In genomic region chr1:5254975-5255374, GRCh38 we compare ENCODE assay signal across 35 cellular contexts.
"Had no signal": no experiment of that assay in that cellular context is flagged by ENCODE, and none has a peak within 500 bp of the region (broad histone marks: within the 10 kb centered on the region; RNA-seq: fewer than 3 reads in every experiment).

No MANE protein-coding gene starts in this region.

- H3K4me3 ChIP-seq: ascending aorta, breast epithelium, cardiac muscle cell, colonic mucosa, dorsolateral prefrontal cortex, esophagus squamous epithelium, gastroesophageal sphincter had no signal

- H3K36me3 ChIP-seq: ascending aorta, breast epithelium, cardiac muscle cell, colonic mucosa, esophagus squamous epithelium, gastroesophageal sphincter, WERI-Rb-1 had no signal

- H3K9me3 ChIP-seq: colonic mucosa had no signal

- H3K27ac Mint-ChIP-seq: activated B cell treated with CpG ODN at 0.5 μM for 24 hours; activated CD8-positive, alpha-beta memory T cell treated with anti-CD3 and anti-CD28 coated beads, Interleukin-2, amount 10 ng/mL, durations not matched to agents 7 days and 5 days; activated CD8-positive, alpha-beta T cell treated with anti-CD3 and anti-CD28 coated beads for 36 hours; activated naive CD4-positive, alpha-beta T cell treated with anti-CD3 and anti-CD28 coated beads, Interleukin-2, amount 10 ng/mL, durations not matched to agents 7 days and 5 days; activated naive CD4-positive, alpha-beta T cell treated with anti-CD3 and anti-CD28 coated beads, Interleukin-2, amount 50 U/mL, for 72 hours; activated naive CD8-positive, alpha-beta T cell treated with anti-CD3 and anti-CD28 coated beads, Interleukin-2, amount 10 ng/mL, durations not matched to agents 7 days and 5 days; activated T-cell treated with anti-CD3 and anti-CD28 coated beads, Interleukin-2, amount 50 U/mL, for 24 hours; activated T-cell treated with anti-CD3 and anti-CD28 coated beads, Interleukin-2, amount 50 U/mL, for 72 hours; brain; dendritic cell treated with granulocyte-macrophage colony-stimulating factor and Interleukin-4, amounts not matched to agents 40 ng/mL and 50 ng/mL, for 4 days; T-helper 17 cell; T-helper 2 cell treated with Interferon-gamma antibody and Interleukin-4, amounts not matched to agents 5 μg/mL and 100 μg/mL, for 36 hours had no signal

- H3K27me3 Mint-ChIP-seq: activated B cell treated with CpG ODN at 0.5 μM for 24 hours; activated CD8-positive, alpha-beta memory T cell treated with anti-CD3 and anti-CD28 coated beads, Interleukin-2, amount 10 ng/mL, durations not matched to agents 7 days and 5 days; activated CD8-positive, alpha-beta T cell treated with anti-CD3 and anti-CD28 coated beads for 36 hours; activated naive CD4-positive, alpha-beta T cell treated with anti-CD3 and anti-CD28 coated beads, Interleukin-2, amount 10 ng/mL, durations not matched to agents 7 days and 5 days; activated naive CD8-positive, alpha-beta T cell treated with anti-CD3 and anti-CD28 coated beads, Interleukin-2, amount 10 ng/mL, durations not matched to agents 7 days and 5 days; activated T-cell treated with anti-CD3 and anti-CD28 coated beads, Interleukin-2, amount 50 U/mL, for 24 hours; dendritic cell treated with granulocyte-macrophage colony-stimulating factor and Interleukin-4, amounts not matched to agents 40 ng/mL and 50 ng/mL, for 4 days had no signal

- H3K4me1 ChIP-seq: ascending aorta, breast epithelium, colonic mucosa, esophagus squamous epithelium, gastroesophageal sphincter had no signal

- H3K36me3 Mint-ChIP-seq: activated CD8-positive, alpha-beta memory T cell treated with anti-CD3 and anti-CD28 coated beads, Interleukin-2, amount 10 ng/mL, durations not matched to agents 7 days and 5 days; activated naive CD4-positive, alpha-beta T cell treated with anti-CD3 and anti-CD28 coated beads, Interleukin-2, amount 10 ng/mL, durations not matched to agents 7 days and 5 days; activated naive CD8-positive, alpha-beta T cell treated with anti-CD3 and anti-CD28 coated beads, Interleukin-2, amount 10 ng/mL, durations not matched to agents 7 days and 5 days; brain had no signal

- ATAC-seq: activated CD4-positive, CD25-positive, alpha-beta regulatory T cell treated with anti-CD3 and anti-CD28 coated beads, Interleukin-2, amount 50 U/mL, for 24 hours; activated CD8-positive, alpha-beta memory T cell treated with anti-CD3 and anti-CD28 coated beads, Interleukin-2, amount 10 ng/mL, durations not matched to agents 7 days and 5 days; activated CD8-positive, alpha-beta T cell treated with anti-CD3 and anti-CD28 coated beads for 36 hours; activated naive CD4-positive, alpha-beta T cell treated with anti-CD3 and anti-CD28 coated beads, Interleukin-2, amount 50 U/mL, for 72 hours; activated T-cell treated with anti-CD3 and anti-CD28 coated beads, Interleukin-2, amount 50 U/mL, for 72 hours; gastroesophageal sphincter; T-helper 17 cell had no signal

- H3K27me3 ChIP-seq: ascending aorta, breast epithelium, cardiac muscle cell, colonic mucosa, dorsolateral prefrontal cortex had no signal

- DNase-seq: activated B cell treated with CpG ODN at 0.5 μM for 24 hours; activated CD4-positive, alpha-beta T cell treated with anti-CD3 and anti-CD28 coated beads for 48 hours; activated CD4-positive, alpha-beta T cell treated with anti-CD3 and anti-CD28 coated beads, Interleukin-2, amount 50 U/mL, for 1 hour; activated CD4-positive, alpha-beta T cell treated with anti-CD3 and anti-CD28 coated beads, Interleukin-2, amount 50 U/mL, for 48 hours; activated CD8-positive, alpha-beta memory T cell treated with anti-CD3 and anti-CD28 coated beads, Interleukin-2, amount 10 ng/mL, durations not matched to agents 7 days and 5 days; activated CD8-positive, alpha-beta memory T cell treated with anti-CD3 and anti-CD28 coated beads, Interleukin-2, amount 50 U/mL, for 4 hours; activated CD8-positive, alpha-beta T cell treated with anti-CD3 and anti-CD28 coated beads for 36 hours; activated gamma-delta T cell; activated naive CD4-positive, alpha-beta T cell; activated naive CD4-positive, alpha-beta T cell treated with anti-CD3 and anti-CD28 coated beads, Interleukin-2, amount 10 ng/mL, durations not matched to agents 7 days and 5 days; activated naive CD8-positive, alpha-beta T cell treated with anti-CD3 and anti-CD28 coated beads, Interleukin-2, amount 10 ng/mL, durations not matched to agents 7 days and 5 days; activated T-cell treated with anti-CD3 and anti-CD28 coated beads for 4 hours; activated T-cell treated with anti-CD3 and anti-CD28 coated beads, Interleukin-2, amount 50 U/mL, for 24 hours; activated T-cell treated with anti-CD3 and anti-CD28 coated beads, Interleukin-2, amount 50 U/mL, for 72 hours; central memory CD4-positive, alpha-beta T cell; cerebellar nuclear complex; colonic mucosa; dorsolateral prefrontal cortex; effector CD4-positive, alpha-beta T cell; esophagus squamous epithelium; foreskin melanocyte; T-helper 1 cell; T-helper 17 cell; T1000; WERI-Rb-1 had no signal

- H3K27ac ChIP-seq: ascending aorta, breast epithelium, cardiac muscle cell, colonic mucosa, dorsolateral prefrontal cortex, epithelial cell of prostate, esophagus squamous epithelium, gastroesophageal sphincter, WERI-Rb-1 had no signal

- H3K4me3 Mint-ChIP-seq: activated B cell treated with CpG ODN at 0.5 μM for 24 hours; activated CD8-positive, alpha-beta memory T cell treated with anti-CD3 and anti-CD28 coated beads, Interleukin-2, amount 10 ng/mL, durations not matched to agents 7 days and 5 days; activated CD8-positive, alpha-beta T cell treated with anti-CD3 and anti-CD28 coated beads for 36 hours; activated naive CD4-positive, alpha-beta T cell treated with anti-CD3 and anti-CD28 coated beads, Interleukin-2, amount 10 ng/mL, durations not matched to agents 7 days and 5 days; activated naive CD8-positive, alpha-beta T cell treated with anti-CD3 and anti-CD28 coated beads, Interleukin-2, amount 10 ng/mL, durations not matched to agents 7 days and 5 days; activated T-cell treated with anti-CD3 and anti-CD28 coated beads, Interleukin-2, amount 50 U/mL, for 24 hours; activated T-cell treated with anti-CD3 and anti-CD28 coated beads, Interleukin-2, amount 50 U/mL, for 72 hours; brain; dendritic cell treated with granulocyte-macrophage colony-stimulating factor and Interleukin-4, amounts not matched to agents 40 ng/mL and 50 ng/mL, for 4 days; T-helper 17 cell; T-helper 2 cell treated with Interferon-gamma antibody and Interleukin-4, amounts not matched to agents 5 μg/mL and 100 μg/mL, for 36 hours had no signal

- H3K4me1 Mint-ChIP-seq: activated B cell treated with CpG ODN at 0.5 μM for 24 hours; activated CD8-positive, alpha-beta memory T cell treated with anti-CD3 and anti-CD28 coated beads, Interleukin-2, amount 10 ng/mL, durations not matched to agents 7 days and 5 days; activated naive CD4-positive, alpha-beta T cell treated with anti-CD3 and anti-CD28 coated beads, Interleukin-2, amount 10 ng/mL, durations not matched to agents 7 days and 5 days; activated naive CD8-positive, alpha-beta T cell treated with anti-CD3 and anti-CD28 coated beads, Interleukin-2, amount 10 ng/mL, durations not matched to agents 7 days and 5 days; brain had no signal
